ENCODE assay signal across 8 cellular contexts in the genomic region with DNA sequence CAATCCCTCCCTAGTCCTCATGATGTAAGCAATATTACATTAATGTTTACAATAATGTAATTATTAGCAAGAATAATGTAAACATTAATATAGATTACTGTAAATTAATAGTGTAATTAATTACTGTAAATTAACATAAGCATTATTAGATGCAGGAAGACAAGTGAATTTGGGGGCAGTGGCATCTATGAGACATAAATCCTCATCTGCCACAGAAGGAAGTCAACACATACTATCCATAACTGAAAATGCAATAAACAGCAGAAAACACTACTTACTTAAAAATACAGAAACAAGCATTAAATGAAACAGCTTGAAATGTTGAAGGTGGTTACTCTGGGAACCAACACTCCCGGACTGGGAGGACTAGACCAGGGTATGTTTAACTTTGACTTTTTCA. TPM values are rescaled to one million over a fixed set of nuclear protein-coding genes. Genes with fewer than 3 reads are reported as not detected.
DNase-seq lines count a peak whose midpoint lies in the region; ATAC-seq, FAIRE-seq and TF ChIP-seq lines count a peak whose summit lies in the region.

No MANE protein-coding gene starts in this region.

- TF ChIP-seq RAD21 in A549 (conservative IDR thresholded peaks at IDR 0.05 in 1 of 2, IDR thresholded peaks at IDR 0.05 in 1 of 2): no peak

- H3K4me3 ChIP-seq in A549: peak overlapping the region; percentile 87
- H3K4me3 ChIP-seq in HUES6 (ENCODE audit: low read depth, low read length): peak overlapping the region; percentile 96
- peak overlapping the region; percentile 87 for H3K4me3 ChIP-seq in mucosa of stomach (ENCODE audit: low read length)

- H3K4me1 ChIP-seq in A549 (peaks cover 13% of the 10 kb centered on the region; the same call in 2 of the 3 replicates), HUES6 (ENCODE audit: control insufficient read depth, insufficient read depth, low read length) (peaks cover 9% of the 10 kb centered on the region), mucosa of stomach (ENCODE audit: control insufficient read depth, insufficient read depth, low read length) (peaks cover 5% of the 10 kb centered on the region)

- no peak for TF ChIP-seq CTCF in A549 (IDR thresholded peaks at IDR 0.05)
- TF ChIP-seq CTCF in brain (conservative IDR thresholded peaks at IDR 0.05): no peak

- peaks cover 8% of the 10 kb centered on the region for H3K36me3 Mint-ChIP-seq in brain

- no peaks in the 10 kb centered on the region for H3K9me3 Mint-ChIP-seq in brain

- no peak for DNase-seq in A549 (ENCODE audit: low read depth in 1 of 2, low spot score in 1 of 2)
- DNase-seq in GM12892 (ENCODE audit: insufficient read length): no peak
- DNase-seq in SIG-M5 (lab: John Stamatoyannopoulos, UW): no peak
- DNase-seq in NCI-H1694 treated with DMSO at 0.1 percent for 48 hours (lab: John Stamatoyannopoulos, UW): no peak
- no peak for DNase-seq in NCI-H2196 treated with DMSO at 0.1 percent for 48 hours (lab: John Stamatoyannopoulos, UW; ENCODE audit: unreplicated experiment)

- H3K36me3 ChIP-seq in HUES6 (ENCODE audit: control insufficient read depth, insufficient read depth, low read length) (no peaks in the 10 kb centered on the region), mucosa of stomach (ENCODE audit: control insufficient read depth, insufficient read depth, low read length) (no peaks in the 10 kb centered on the region)

- peak overlapping the region; percentile 96 to 98 for H3K27ac ChIP-seq in A549
- H3K27ac ChIP-seq in HUES6 (ENCODE audit: low read depth, low read length): no peak overlapping the region

- POLR2A ChIA-PET in A549 (lab: Yijun Ruan, JAX): interaction anchor here (1.2 to 2.0 kb wide), 3 partner anchors 13 to 653 kb away, joined by 3 to 8 read pairs (median 4); partner anchors contain the start of gene NIPSNAP3B

- peak in 1 of 2 experiments; percentile 6; a peak in 1 of 6 replicates for ATAC-seq in A549

- FAIRE-seq in A549 (lab: Jason Lieb, UNC): no peak
- no peak for FAIRE-seq in GM12892 (lab: Jason Lieb, UNC)

- TF ChIP-seq POLR2A in A549 (IDR thresholded peaks at IDR 0.05; ENCODE audit: low read length) (no peak), GM12892 (IDR thresholded peaks at IDR 0.05; ENCODE audit: low read depth, low read length) (no peak)

- peaks cover 32% of the 10 kb centered on the region for H3K4me1 Mint-ChIP-seq in brain

- peak overlapping the region; percentile 85 for H3K4me2 ChIP-seq in A549

- peak overlapping the region; percentile 61 for H3K9ac ChIP-seq in HUES6 (ENCODE audit: low read length)
- H3K9ac ChIP-seq in mucosa of stomach (ENCODE audit: low read length): peak overlapping the region; percentile 91

- CTCF ChIA-PET in A549 (lab: Yijun Ruan, JAX): interaction anchor here (0.6 to 1.1 kb wide), 2 partner anchors 22 to 252 kb away, joined by 3 read pairs; no protein-coding TSS in a partner anchor

- no peaks in the 10 kb centered on the region for H3K27me3 ChIP-seq in HUES6 (ENCODE audit: control insufficient read depth, insufficient read depth, low read length)
- no peaks in the 10 kb centered on the region for H3K27me3 ChIP-seq in mucosa of stomach (ENCODE audit: control insufficient read depth, insufficient read depth, low read length)

- 0% methylated on average over 1 of the region's 1 CpG for WGBS in A549 (ENCODE audit: missing lambda C conversion rate)

- H3K9me3 ChIP-seq in A549 (no peaks in the 10 kb centered on the region), HUES6 (ENCODE audit: control insufficient read depth, insufficient read depth, low read depth, low read length) (no peaks in the 10 kb centered on the region), mucosa of stomach (ENCODE audit: control insufficient read depth, low read length) (no peaks in the 10 kb centered on the region)

- H3K27me3 Mint-ChIP-seq in brain: peaks cover 12% of the 10 kb centered on the region

- H3K27ac Mint-ChIP-seq in brain: peak overlapping the region; percentile 91 to 98 (median 92)

- peak overlapping the region; percentile 91 to 99 (median 94) for H3K4me3 Mint-ChIP-seq in brain

- no peak for TF ChIP-seq EP300 in A549 (IDR thresholded peaks at IDR 0.05)

TF ChIP-seq in A549, 52 proteins besides CTCF, POLR2A, EP300 and RAD21:
- TF ChIP-seq JUN (IDR thresholded peaks at IDR 0.05): no peak
- no peak for TF ChIP-seq HOXB5 (CRISPR knock-in tag; IDR thresholded peaks at IDR 0.05)
- TF ChIP-seq EHMT2 (IDR thresholded peaks at IDR 0.05; ENCODE audit: low read depth): no peak
- TF ChIP-seq ZFP36 (IDR thresholded peaks at IDR 0.05; ENCODE audit: borderline replicate concordance, partially characterized antibody): no peak
- TF ChIP-seq, protein P1, sequence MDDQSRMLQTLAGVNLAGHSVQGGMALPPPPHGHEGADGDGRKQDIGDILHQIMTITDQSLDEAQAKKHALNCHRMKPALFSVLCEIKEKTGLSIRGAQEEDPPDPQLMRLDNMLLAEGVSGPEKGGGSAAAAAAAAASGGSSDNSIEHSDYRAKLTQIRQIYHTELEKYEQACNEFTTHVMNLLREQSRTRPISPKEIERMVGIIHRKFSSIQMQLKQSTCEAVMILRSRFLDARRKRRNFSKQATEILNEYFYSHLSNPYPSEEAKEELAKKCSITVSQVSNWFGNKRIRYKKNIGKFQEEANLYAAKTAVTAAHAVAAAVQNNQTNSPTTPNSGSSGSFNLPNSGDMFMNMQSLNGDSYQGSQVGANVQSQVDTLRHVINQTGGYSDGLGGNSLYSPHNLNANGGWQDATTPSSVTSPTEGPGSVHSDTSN (IDR thresholded peaks at IDR 0.05): no peak
- no peak for TF ChIP-seq RCOR1 (IDR thresholded peaks at IDR 0.05; ENCODE audit: low read depth, low read length)
- no peak for TF ChIP-seq POLR2AphosphoS2 (conservative IDR thresholded peaks at IDR 0.05; ENCODE audit: low read length)
- no peak for TF ChIP-seq ZC3H11A (IDR thresholded peaks at IDR 0.05)

RNA-seq across cellular contexts. Expression of gene NIPSNAP3A, which starts 0.7 kb away (rescaled TPM):
- polyA plus RNA-seq in A549 (2011; rRNA removed) (33.5 and 34.5 TPM in 2 replicates), A549 (2017; fragmentation: RNase III; extraction: RNeasy Plus Mini Kit Qiagen cat#74134 plus additional on column Dnase treatment) (19.3 to 20.8 TPM (median 20.1 TPM) in 3 replicates), brain (ENCODE audit: insufficient read depth, low read depth, low replicate concordance) (38.6 TPM)
- 8.5 and 10.6 TPM in 2 replicates for polyA plus RNA-seq in A549 (2012; cell fraction: cytosol; rRNA removed)
- 4.3 and 6.7 TPM in 2 replicates for polyA plus RNA-seq in A549 (2012; cell fraction: nucleus; rRNA removed)
- polyA minus RNA-seq in A549 (2011; rRNA and poly(A)+ RNA removed): 5.3 and 7.1 TPM in 2 replicates
- polyA plus RNA-seq in GM12892 (2012; ENCODE audit: missing spikeins): 19.9 TPM

RNA-seq across cellular contexts. Expression of gene NIPSNAP3B, which starts 17.1 kb away (rescaled TPM):
- polyA plus RNA-seq in A549 (2011; rRNA removed) (2.9 and 3.4 TPM in 2 replicates), A549 (2017; fragmentation: RNase III; extraction: RNeasy Plus Mini Kit Qiagen cat#74134 plus additional on column Dnase treatment) (1.00 to 2.0 TPM (median 1.7 TPM) in 3 replicates), brain (ENCODE audit: insufficient read depth, low read depth, low replicate concordance) (1.5 TPM)
- 0.38 and 0.62 TPM in 2 replicates for polyA plus RNA-seq in A549 (2012; cell fraction: cytosol; rRNA removed)
- polyA plus RNA-seq in A549 (2012; cell fraction: nucleus; rRNA removed): 0.38 and 0.91 TPM in 2 replicates
- 0.73 and 1.2 TPM in 2 replicates for polyA minus RNA-seq in A549 (2011; rRNA and poly(A)+ RNA removed)
- polyA plus RNA-seq in GM12892 (2012; ENCODE audit: missing spikeins): 4.8 TPM

RNA-seq across cellular contexts. Expression of gene OR13D1, which starts 52.5 kb away (rescaled TPM):
- polyA plus RNA-seq in A549 (2011; rRNA removed) (not detected in 2 replicates), A549 (2017; fragmentation: RNase III; extraction: RNeasy Plus Mini Kit Qiagen cat#74134 plus additional on column Dnase treatment) (not detected in 3 replicates), brain (ENCODE audit: insufficient read depth, low read depth, low replicate concordance) (not detected)
- not detected in 2 replicates for polyA plus RNA-seq in A549 (2012; cell fraction: cytosol; rRNA removed)
- polyA plus RNA-seq in A549 (2012; cell fraction: nucleus; rRNA removed): not detected in 2 replicates
- not detected in 2 replicates for polyA minus RNA-seq in A549 (2011; rRNA and poly(A)+ RNA removed)
- polyA plus RNA-seq in GM12892 (2012; ENCODE audit: missing spikeins): not detected
